9 cellular contexts compared by ENCODE assay signal in genomic region chr4:163493643-163494359, GRCh38. TPM values are rescaled to one million over a fixed set of nuclear protein-coding genes. Genes with fewer than 3 reads are reported as not detected.
A peak's percentile ranks its signal among the peaks of the same experiment; 100 is the strongest.
DNase-seq lines count a peak whose midpoint lies in the region; ATAC-seq, FAIRE-seq and TF ChIP-seq lines count a peak whose summit lies in the region.
"Had no signal": no experiment of that assay in that cellular context is flagged by ENCODE, and none has a peak within 500 bp of the region (broad histone marks: within the 10 kb centered on the region; RNA-seq: fewer than 3 reads in every experiment).

No MANE protein-coding gene starts in this region.

- peak; percentile 21 for ATAC-seq in GM21786 (IDR thresholded peaks at IDR 0.05; ENCODE audit: unreplicated experiment)
- peak; percentile 32 for ATAC-seq in memory B cell (ENCODE audit: low read depth)

- H3K36me3 ChIP-seq in bronchial epithelial cell (ENCODE audit: control insufficient read depth, insufficient read depth, low read length) (no peaks in the 10 kb centered on the region), urinary bladder (ENCODE audit: insufficient read depth) (no peaks in the 10 kb centered on the region)

- H3K9me3 Mint-ChIP-seq in memory B cell: no peaks in the 10 kb centered on the region

- peak overlapping the region; percentile 79 for H3K27ac ChIP-seq in C4-2B
- H3K27ac ChIP-seq in urinary bladder (ENCODE audit: low read depth): peak overlapping the region; percentile 32

- whole genome bisulfite sequencing in urinary bladder: 48% methylated on average over 28 of the region's 28 CpGs

- H3K4me3 Mint-ChIP-seq in memory B cell: peak overlapping the region; percentile 99

- peak; percentile 60 for DNase-seq in NOMO-1 treated with DMSO at 0.1 percent for 48 hours (lab: John Stamatoyannopoulos, UW; ENCODE audit: unreplicated experiment)
- DNase-seq in bronchial epithelial cell (ENCODE audit: low read depth): no peak
- peak; percentile 33 to 34 for DNase-seq in memory B cell (ENCODE audit: low spot score in 2 of 2)
- DNase-seq in NCI-H2196 treated with DMSO at 0.1 percent for 48 hours (lab: John Stamatoyannopoulos, UW; ENCODE audit: unreplicated experiment): no peak
- no peak for DNase-seq in NCI-H446 (lab: John Stamatoyannopoulos, UW)

- no peaks in the 10 kb centered on the region for H3K4me1 ChIP-seq in urinary bladder (ENCODE audit: insufficient read depth)

- H3K27ac Mint-ChIP-seq in memory B cell: peak overlapping the region; percentile 99

- FAIRE-seq in bronchial epithelial cell (lab: Jason Lieb, UNC): no peak

- H3K4me1 Mint-ChIP-seq in memory B cell: peaks cover 27% of the 10 kb centered on the region

- TF ChIP-seq CTCF in C4-2B (conservative IDR thresholded peaks at IDR 0.05) (no peak), bronchial epithelial cell (IDR thresholded peaks at IDR 0.05; ENCODE audit: insufficient read depth, low read length, severe bottlenecking) (no peak)

- H3K27me3 Mint-ChIP-seq in memory B cell: no peaks in the 10 kb centered on the region

- H3K27me3 ChIP-seq in bronchial epithelial cell (ENCODE audit: control insufficient read depth, insufficient read depth, low read length): no peaks in the 10 kb centered on the region

- H3K36me3 Mint-ChIP-seq in memory B cell: peaks cover 3% of the 10 kb centered on the region

- H3K4me3 ChIP-seq in bronchial epithelial cell (ENCODE audit: low read depth, low read length): peak overlapping the region; percentile 72
- H3K4me3 ChIP-seq in urinary bladder (ENCODE audit: low read depth, low read length): peak overlapping the region; percentile 70

RNA-seq across cellular contexts. Expression of gene TMA16, which starts 0.7 kb away (rescaled TPM):
- total RNA-seq in bronchial epithelial cell: 23.6 and 43.4 TPM in 2 replicates
- 46.7 TPM for total RNA-seq in urinary bladder
- polyA plus RNA-seq in urinary bladder: 15.0 TPM

RNA-seq across cellular contexts. Expression of gene TKTL2, which starts 20.2 kb away (rescaled TPM):
- total RNA-seq in bronchial epithelial cell (under 0.01 TPM in 1 of 2 replicates, not detected in the other), urinary bladder (0.11 TPM)
- polyA plus RNA-seq in urinary bladder: not detected
- total RNA-seq: renal cortical epithelial cell had no signal

Comparison
In these comparisons a context has a peak if more than half of its experiments do, and no peak if none do; other contexts are left out.
1. DNase-seq: peak in NOMO-1 treated with DMSO at 0.1 percent for 48 hours (single experiment) and memory B cell (2 of 2); none in bronchial epithelial cell (single experiment), NCI-H2196 treated with DMSO at 0.1 percent for 48 hours (single experiment) and NCI-H446 (0 of 2).